ENCODE assay signal across 17 cellular contexts in the genomic region with DNA sequence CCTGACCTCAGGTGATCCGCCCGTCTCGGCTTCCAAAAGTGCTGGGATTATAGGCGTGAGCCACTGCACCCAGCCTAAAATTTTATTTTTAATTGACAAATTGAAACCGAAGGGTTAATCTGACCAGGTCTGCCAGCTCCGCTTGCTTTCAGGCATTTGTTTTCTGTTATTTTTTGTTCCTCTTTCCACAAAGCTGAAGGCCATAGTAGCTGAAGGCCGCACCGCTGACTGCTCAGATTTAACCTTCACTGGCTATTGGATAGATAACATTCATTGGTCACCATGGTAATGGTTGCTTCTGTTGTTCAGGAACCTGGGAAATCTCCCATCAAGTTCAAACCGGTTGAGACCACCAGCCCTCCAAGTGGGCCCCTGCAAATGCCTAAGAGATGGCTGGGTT.
"Had no signal": no experiment of that assay in that cellular context is flagged by ENCODE, and none has a peak within 500 bp of the region (broad histone marks: within the 10 kb centered on the region; RNA-seq: fewer than 3 reads in every experiment).

No MANE protein-coding gene starts in this region.

- ATAC-seq: foreskin keratinocyte; lower lobe of right lung; natural killer cell treated with Interleukin-12 subunit alpha and Interleukin-12 subunit beta and Interleukin-15 and Interleukin-18, amount 100 ng/mL, for 72 hours had no signal

- DNase-seq: colonic mucosa; dermis blood vessel endothelial cell; foreskin keratinocyte; immature natural killer cell; left ventricle myocardium inferior; lower lobe of right lung; midbrain; posterior cingulate gyrus; small intestine; stimulated activated CD4-positive, alpha-beta T cell treated with anti-CD3 and anti-CD28 coated beads, Interleukin-2, amount 100 ng/mL, for 48 hours; stimulated activated naive CD4-positive, alpha-beta T cell treated with Interleukin-2 at 50 U/mL for 16 hours; thyroid gland; upper lobe of left lung; uterus had no signal

- H3K4me3 ChIP-seq: colonic mucosa, left ventricle myocardium inferior, lower lobe of right lung, right atrium auricular region, thyroid gland, upper lobe of left lung, uterus had no signal

- H3K4me1 ChIP-seq: colonic mucosa, foreskin keratinocyte, left ventricle myocardium inferior, lower lobe of right lung, right atrium auricular region, thyroid gland, upper lobe of left lung, uterus had no signal

- H3K27me3 ChIP-seq: colonic mucosa, foreskin keratinocyte, neutrophil, right atrium auricular region, thyroid gland, upper lobe of left lung, uterus had no signal

- H3K36me3 ChIP-seq: colonic mucosa, left ventricle myocardium inferior, lower lobe of right lung, neutrophil, right atrium auricular region, thyroid gland, upper lobe of left lung, uterus had no signal

- H3K27ac ChIP-seq: colonic mucosa, foreskin keratinocyte, left ventricle myocardium inferior, lower lobe of right lung, neutrophil, right atrium auricular region, thyroid gland, upper lobe of left lung, uterus had no signal

- H3K9me3 ChIP-seq: colonic mucosa, left ventricle myocardium inferior, lower lobe of right lung, thyroid gland, upper lobe of left lung, uterus had no signal
